In the genomic region with DNA sequence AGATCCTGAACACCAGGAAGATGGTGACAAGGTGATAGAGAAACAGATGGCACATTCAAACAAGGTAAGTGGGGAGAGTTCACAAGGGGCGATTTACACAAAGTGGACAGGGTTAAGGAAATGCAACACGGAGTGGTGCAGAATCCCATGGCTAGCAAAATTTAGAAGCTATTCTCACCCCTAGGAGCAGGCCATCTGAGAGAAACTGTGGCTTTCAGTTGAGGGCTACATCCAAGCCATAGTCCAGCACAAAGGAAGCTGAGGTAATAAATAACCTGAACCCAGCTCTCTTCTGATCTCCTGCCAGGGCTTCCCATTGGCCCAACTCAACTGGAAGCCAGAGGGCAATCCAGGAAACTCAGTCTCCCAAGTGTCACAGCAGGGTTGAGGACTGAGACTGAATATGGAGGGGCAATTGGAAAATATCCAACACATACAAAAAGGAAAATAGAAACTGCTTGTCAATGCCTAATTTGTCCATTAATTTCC, we compare ENCODE assay signal across 2 cellular contexts.
TF ChIP-seq lines count a peak whose summit lies in the region.

No MANE protein-coding gene starts in this region.

TF ChIP-seq in HCT116, 20 proteins besides CTCF, POLR2A, EP300 and RAD21:
- no peak for TF ChIP-seq SRF (IDR thresholded peaks at IDR 0.05; ENCODE audit: low read depth)
- TF ChIP-seq JUND (IDR thresholded peaks at IDR 0.05): no peak
- TF ChIP-seq CBX3 (IDR thresholded peaks at IDR 0.05; ENCODE audit: low read depth): no peak
- TF ChIP-seq CEBPB (IDR thresholded peaks at IDR 0.05; ENCODE audit: low read depth): no peak
- no peak for TF ChIP-seq TCF7L2 (IDR thresholded peaks at IDR 0.05; ENCODE audit: borderline replicate concordance, extremely low read depth, insufficient read depth, insufficient read length)
- TF ChIP-seq, protein P1, sequence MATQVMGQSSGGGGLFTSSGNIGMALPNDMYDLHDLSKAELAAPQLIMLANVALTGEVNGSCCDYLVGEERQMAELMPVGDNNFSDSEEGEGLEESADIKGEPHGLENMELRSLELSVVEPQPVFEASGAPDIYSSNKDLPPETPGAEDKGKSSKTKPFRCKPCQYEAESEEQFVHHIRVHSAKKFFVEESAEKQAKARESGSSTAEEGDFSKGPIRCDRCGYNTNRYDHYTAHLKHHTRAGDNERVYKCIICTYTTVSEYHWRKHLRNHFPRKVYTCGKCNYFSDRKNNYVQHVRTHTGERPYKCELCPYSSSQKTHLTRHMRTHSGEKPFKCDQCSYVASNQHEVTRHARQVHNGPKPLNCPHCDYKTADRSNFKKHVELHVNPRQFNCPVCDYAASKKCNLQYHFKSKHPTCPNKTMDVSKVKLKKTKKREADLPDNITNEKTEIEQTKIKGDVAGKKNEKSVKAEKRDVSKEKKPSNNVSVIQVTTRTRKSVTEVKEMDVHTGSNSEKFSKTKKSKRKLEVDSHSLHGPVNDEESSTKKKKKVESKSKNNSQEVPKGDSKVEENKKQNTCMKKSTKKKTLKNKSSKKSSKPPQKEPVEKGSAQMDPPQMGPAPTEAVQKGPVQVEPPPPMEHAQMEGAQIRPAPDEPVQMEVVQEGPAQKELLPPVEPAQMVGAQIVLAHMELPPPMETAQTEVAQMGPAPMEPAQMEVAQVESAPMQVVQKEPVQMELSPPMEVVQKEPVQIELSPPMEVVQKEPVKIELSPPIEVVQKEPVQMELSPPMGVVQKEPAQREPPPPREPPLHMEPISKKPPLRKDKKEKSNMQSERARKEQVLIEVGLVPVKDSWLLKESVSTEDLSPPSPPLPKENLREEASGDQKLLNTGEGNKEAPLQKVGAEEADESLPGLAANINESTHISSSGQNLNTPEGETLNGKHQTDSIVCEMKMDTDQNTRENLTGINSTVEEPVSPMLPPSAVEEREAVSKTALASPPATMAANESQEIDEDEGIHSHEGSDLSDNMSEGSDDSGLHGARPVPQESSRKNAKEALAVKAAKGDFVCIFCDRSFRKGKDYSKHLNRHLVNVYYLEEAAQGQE (IDR thresholded peaks at IDR 0.05; ENCODE audit: low read depth): no peak
- no peak for TF ChIP-seq YY1 (IDR thresholded peaks at IDR 0.05; ENCODE audit: extremely low read depth, insufficient replicate concordance, low read depth, low read length)
- no peak for TF ChIP-seq ELF1 (IDR thresholded peaks at IDR 0.05; ENCODE audit: borderline replicate concordance, low read depth)
- TF ChIP-seq EZH2phosphoT487 (IDR thresholded peaks at IDR 0.05; ENCODE audit: borderline replicate concordance): no peak
- TF ChIP-seq, protein P2, sequence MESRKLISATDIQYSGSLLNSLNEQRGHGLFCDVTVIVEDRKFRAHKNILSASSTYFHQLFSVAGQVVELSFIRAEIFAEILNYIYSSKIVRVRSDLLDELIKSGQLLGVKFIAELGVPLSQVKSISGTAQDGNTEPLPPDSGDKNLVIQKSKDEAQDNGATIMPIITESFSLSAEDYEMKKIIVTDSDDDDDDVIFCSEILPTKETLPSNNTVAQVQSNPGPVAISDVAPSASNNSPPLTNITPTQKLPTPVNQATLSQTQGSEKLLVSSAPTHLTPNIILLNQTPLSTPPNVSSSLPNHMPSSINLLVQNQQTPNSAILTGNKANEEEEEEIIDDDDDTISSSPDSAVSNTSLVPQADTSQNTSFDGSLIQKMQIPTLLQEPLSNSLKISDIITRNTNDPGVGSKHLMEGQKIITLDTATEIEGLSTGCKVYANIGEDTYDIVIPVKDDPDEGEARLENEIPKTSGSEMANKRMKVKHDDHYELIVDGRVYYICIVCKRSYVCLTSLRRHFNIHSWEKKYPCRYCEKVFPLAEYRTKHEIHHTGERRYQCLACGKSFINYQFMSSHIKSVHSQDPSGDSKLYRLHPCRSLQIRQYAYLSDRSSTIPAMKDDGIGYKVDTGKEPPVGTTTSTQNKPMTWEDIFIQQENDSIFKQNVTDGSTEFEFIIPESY (IDR thresholded peaks at IDR 0.05; ENCODE audit: extremely low read depth, insufficient replicate concordance, low read length): no peak
- TF ChIP-seq, protein P3, sequence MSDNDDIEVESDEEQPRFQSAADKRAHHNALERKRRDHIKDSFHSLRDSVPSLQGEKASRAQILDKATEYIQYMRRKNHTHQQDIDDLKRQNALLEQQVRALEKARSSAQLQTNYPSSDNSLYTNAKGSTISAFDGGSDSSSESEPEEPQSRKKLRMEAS (IDR thresholded peaks at IDR 0.05): no peak
- TF ChIP-seq POLR2AphosphoS5 (IDR thresholded peaks at IDR 0.05; ENCODE audit: low read depth, low read length): no peak
- TF ChIP-seq ZNF274 (IDR thresholded peaks at IDR 0.05; ENCODE audit: low read depth, low read length): no peak
- TF ChIP-seq FOSL1 (IDR thresholded peaks at IDR 0.05; ENCODE audit: low read depth): no peak
- TF ChIP-seq SIN3A (IDR thresholded peaks at IDR 0.05; ENCODE audit: low read depth): no peak
- TF ChIP-seq, protein P4, sequence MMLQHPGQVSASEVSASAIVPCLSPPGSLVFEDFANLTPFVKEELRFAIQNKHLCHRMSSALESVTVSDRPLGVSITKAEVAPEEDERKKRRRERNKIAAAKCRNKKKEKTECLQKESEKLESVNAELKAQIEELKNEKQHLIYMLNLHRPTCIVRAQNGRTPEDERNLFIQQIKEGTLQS (IDR thresholded peaks at IDR 0.05): no peak
- TF ChIP-seq ZFX (IDR thresholded peaks at IDR 0.05): no peak
- TF ChIP-seq SP1 (IDR thresholded peaks at IDR 0.05; ENCODE audit: low read depth): no peak

TF ChIP-seq in K562, 482 proteins besides CTCF, POLR2A, EP300 and RAD21:
- TF ChIP-seq ZKSCAN3 (CRISPR knock-in tag; IDR thresholded peaks at IDR 0.05) (no peak), HNRNPH1 (optimal IDR thresholded peaks at IDR 0.05; ENCODE audit: low read depth, low read length) (no peak), RFX7 (CRISPR knock-in tag; IDR thresholded peaks at IDR 0.05) (no peak), SMC3 (conservative IDR thresholded peaks at IDR 0.05; ENCODE audit: insufficient read depth, low read depth, low read length) (no peak), CREB1 (IDR thresholded peaks at IDR 0.05) (no peak), CREB1 (CRISPR knock-in tag; IDR thresholded peaks at IDR 0.05) (no peak), SMARCE1 (IDR thresholded peaks at IDR 0.05) (no peak)
- TF ChIP-seq, protein P5, sequence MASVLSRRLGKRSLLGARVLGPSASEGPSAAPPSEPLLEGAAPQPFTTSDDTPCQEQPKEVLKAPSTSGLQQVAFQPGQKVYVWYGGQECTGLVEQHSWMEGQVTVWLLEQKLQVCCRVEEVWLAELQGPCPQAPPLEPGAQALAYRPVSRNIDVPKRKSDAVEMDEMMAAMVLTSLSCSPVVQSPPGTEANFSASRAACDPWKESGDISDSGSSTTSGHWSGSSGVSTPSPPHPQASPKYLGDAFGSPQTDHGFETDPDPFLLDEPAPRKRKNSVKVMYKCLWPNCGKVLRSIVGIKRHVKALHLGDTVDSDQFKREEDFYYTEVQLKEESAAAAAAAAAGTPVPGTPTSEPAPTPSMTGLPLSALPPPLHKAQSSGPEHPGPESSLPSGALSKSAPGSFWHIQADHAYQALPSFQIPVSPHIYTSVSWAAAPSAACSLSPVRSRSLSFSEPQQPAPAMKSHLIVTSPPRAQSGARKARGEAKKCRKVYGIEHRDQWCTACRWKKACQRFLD (CRISPR knock-in tag; IDR thresholded peaks at IDR 0.05): no peak
- TF ChIP-seq, protein P6, sequence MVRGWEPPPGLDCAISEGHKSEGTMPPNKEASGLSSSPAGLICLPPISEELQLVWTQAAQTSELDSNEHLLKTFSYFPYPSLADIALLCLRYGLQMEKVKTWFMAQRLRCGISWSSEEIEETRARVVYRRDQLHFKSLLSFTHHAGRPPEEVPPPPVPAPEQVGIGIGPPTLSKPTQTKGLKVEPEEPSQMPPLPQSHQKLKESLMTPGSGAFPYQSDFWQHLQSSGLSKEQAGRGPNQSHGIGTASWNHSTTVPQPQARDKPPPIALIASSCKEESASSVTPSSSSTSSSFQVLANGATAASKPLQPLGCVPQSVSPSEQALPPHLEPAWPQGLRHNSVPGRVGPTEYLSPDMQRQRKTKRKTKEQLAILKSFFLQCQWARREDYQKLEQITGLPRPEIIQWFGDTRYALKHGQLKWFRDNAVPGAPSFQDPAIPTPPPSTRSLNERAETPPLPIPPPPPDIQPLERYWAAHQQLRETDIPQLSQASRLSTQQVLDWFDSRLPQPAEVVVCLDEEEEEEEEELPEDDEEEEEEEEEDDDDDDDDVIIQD (CRISPR knock-in tag; IDR thresholded peaks at IDR 0.05): no peak
- TF ChIP-seq, protein P7, sequence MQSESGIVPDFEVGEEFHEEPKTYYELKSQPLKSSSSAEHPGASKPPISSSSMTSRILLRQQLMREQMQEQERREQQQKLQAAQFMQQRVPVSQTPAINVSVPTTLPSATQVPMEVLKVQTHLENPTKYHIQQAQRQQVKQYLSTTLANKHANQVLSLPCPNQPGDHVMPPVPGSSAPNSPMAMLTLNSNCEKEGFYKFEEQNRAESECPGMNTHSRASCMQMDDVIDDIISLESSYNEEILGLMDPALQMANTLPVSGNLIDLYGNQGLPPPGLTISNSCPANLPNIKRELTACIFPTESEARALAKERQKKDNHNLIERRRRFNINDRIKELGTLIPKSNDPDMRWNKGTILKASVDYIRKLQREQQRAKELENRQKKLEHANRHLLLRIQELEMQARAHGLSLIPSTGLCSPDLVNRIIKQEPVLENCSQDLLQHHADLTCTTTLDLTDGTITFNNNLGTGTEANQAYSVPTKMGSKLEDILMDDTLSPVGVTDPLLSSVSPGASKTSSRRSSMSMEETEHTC (IDR thresholded peaks at IDR 0.05): no peak
- TF ChIP-seq, protein P8, sequence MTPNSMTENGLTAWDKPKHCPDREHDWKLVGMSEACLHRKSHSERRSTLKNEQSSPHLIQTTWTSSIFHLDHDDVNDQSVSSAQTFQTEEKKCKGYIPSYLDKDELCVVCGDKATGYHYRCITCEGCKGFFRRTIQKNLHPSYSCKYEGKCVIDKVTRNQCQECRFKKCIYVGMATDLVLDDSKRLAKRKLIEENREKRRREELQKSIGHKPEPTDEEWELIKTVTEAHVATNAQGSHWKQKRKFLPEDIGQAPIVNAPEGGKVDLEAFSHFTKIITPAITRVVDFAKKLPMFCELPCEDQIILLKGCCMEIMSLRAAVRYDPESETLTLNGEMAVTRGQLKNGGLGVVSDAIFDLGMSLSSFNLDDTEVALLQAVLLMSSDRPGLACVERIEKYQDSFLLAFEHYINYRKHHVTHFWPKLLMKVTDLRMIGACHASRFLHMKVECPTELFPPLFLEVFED (CRISPR knock-in tag; conservative IDR thresholded peaks at IDR 0.05): no peak
